In genomic region chr6:71619836-71620235, GRCh38 we compare ENCODE assay signal across 25 cellular contexts.
"Had no signal": no experiment of that assay in that cellular context is flagged by ENCODE, and none has a peak within 500 bp of the region (broad histone marks: within the 10 kb centered on the region; RNA-seq: fewer than 3 reads in every experiment).

No MANE protein-coding gene starts in this region.

- DNase-seq: activated CD4-positive, alpha-beta T cell treated with anti-CD3 and anti-CD28 coated beads for 1 hour; activated CD4-positive, alpha-beta T cell treated with anti-CD3 and anti-CD28 coated beads, Interleukin-2, amount 50 U/mL, for 1 hour; activated CD8-positive, alpha-beta T cell treated with anti-CD3 and anti-CD28 coated beads, Interleukin-2, amount 10 ng/mL, durations not matched to agents 7 days and 5 days; activated gamma-delta T cell; central memory CD4-positive, alpha-beta T cell; colonic mucosa; dorsolateral prefrontal cortex; effector memory CD8-positive, alpha-beta T cell; head of caudate nucleus; hypothalamus; left ventricle myocardium superior; midbrain; natural killer cell; ovary; stimulated activated CD4-positive, alpha-beta T cell treated with anti-CD3 and anti-CD28 coated beads, Interleukin-2, amount 100 ng/mL, for 48 hours; stimulated activated naive CD4-positive, alpha-beta T cell had no signal

- H3K27ac Mint-ChIP-seq: activated CD8-positive, alpha-beta T cell treated with anti-CD3 and anti-CD28 coated beads, Interleukin-2, amount 10 ng/mL, durations not matched to agents 7 days and 5 days; activated naive CD4-positive, alpha-beta T cell treated with anti-CD3 and anti-CD28 coated beads, Interleukin-2, amount 50 U/mL, for 24 hours; activated T-helper 1 cell treated with anti-CD3 and anti-CD28 coated beads, Interleukin-12 subunit alpha, Interleukin-12 subunit beta, Interleukin-2, Interleukin-4 antibody, amounts not matched to agents 30 ng/mL and 10 ng/mL and 1 ng/mL, durations not matched to agents 14 hours and 24 hours and 36 hours; effector memory CD8-positive, alpha-beta T cell; natural killer cell; type B pancreatic cell had no signal

- H3K36me3 ChIP-seq: ascending aorta, colonic mucosa, gastroesophageal sphincter, ovary, prostate gland, thoracic aorta, vagina had no signal

- H3K4me3 Mint-ChIP-seq: activated CD8-positive, alpha-beta T cell treated with anti-CD3 and anti-CD28 coated beads, Interleukin-2, amount 10 ng/mL, durations not matched to agents 7 days and 5 days; activated naive CD4-positive, alpha-beta T cell treated with anti-CD3 and anti-CD28 coated beads, Interleukin-2, amount 50 U/mL, for 24 hours; activated T-helper 1 cell treated with anti-CD3 and anti-CD28 coated beads, Interleukin-12 subunit alpha, Interleukin-12 subunit beta, Interleukin-2, Interleukin-4 antibody, amounts not matched to agents 30 ng/mL and 10 ng/mL and 1 ng/mL, durations not matched to agents 14 hours and 24 hours and 36 hours; effector memory CD8-positive, alpha-beta T cell; natural killer cell; type B pancreatic cell had no signal

- H3K36me3 Mint-ChIP-seq: activated naive CD4-positive, alpha-beta T cell treated with anti-CD3 and anti-CD28 coated beads, Interleukin-2, amount 50 U/mL, for 24 hours; natural killer cell; type B pancreatic cell had no signal

- H3K4me1 ChIP-seq: ascending aorta, colonic mucosa, gastroesophageal sphincter, prostate gland, vagina had no signal

- H3K27ac ChIP-seq: ascending aorta, colonic mucosa, dorsolateral prefrontal cortex, gastroesophageal sphincter, ovary, prostate gland, thoracic aorta, vagina had no signal

- H3K27me3 Mint-ChIP-seq: activated naive CD4-positive, alpha-beta T cell treated with anti-CD3 and anti-CD28 coated beads, Interleukin-2, amount 50 U/mL, for 24 hours; effector memory CD8-positive, alpha-beta T cell; type B pancreatic cell had no signal

- ATAC-seq: activated CD8-positive, alpha-beta T cell treated with anti-CD3 and anti-CD28 coated beads, Interleukin-2, amount 10 ng/mL, durations not matched to agents 7 days and 5 days; effector memory CD8-positive, alpha-beta T cell; esophagus mucosa; gastroesophageal sphincter; left ventricle myocardium superior; natural killer cell had no signal

- H3K4me1 Mint-ChIP-seq: activated naive CD4-positive, alpha-beta T cell treated with anti-CD3 and anti-CD28 coated beads, Interleukin-2, amount 50 U/mL, for 24 hours; natural killer cell had no signal

- H3K27me3 ChIP-seq: ascending aorta, colonic mucosa, gastroesophageal sphincter, ovary, vagina had no signal

- H3K9me3 ChIP-seq: ascending aorta, colonic mucosa, gastroesophageal sphincter, ovary, prostate gland, thoracic aorta, vagina had no signal

- H3K4me3 ChIP-seq: ascending aorta, colonic mucosa, dorsolateral prefrontal cortex, gastroesophageal sphincter, ovary, prostate gland, thoracic aorta, vagina had no signal
